ENCODE assay signal across 8 cellular contexts in genomic region chr1:154975409-154976205, GRCh38. TPM values are rescaled to one million over a fixed set of nuclear protein-coding genes. Genes with fewer than 3 reads are reported as not detected.
A peak's percentile ranks its signal among the peaks of the same experiment; 100 is the strongest.
DNase-seq lines count a peak whose midpoint lies in the region; ATAC-seq and TF ChIP-seq lines count a peak whose summit lies in the region.

No MANE protein-coding gene starts in this region.

- H3K36me3 ChIP-seq in KMS-11 (ENCODE audit: insufficient read depth) (peaks cover 18% of the 10 kb centered on the region; the same call in 1 of the 2 replicates), upper lobe of left lung (peaks cover 0 to 4% (median 2%) of the 10 kb centered on the region in 4 donors)

- in situ Hi-C loops in Caki2 (cut with HindIII; ENCODE audit: low pct_unique_long_range_greater_than_20kb, low sequenced_read_pairs) = no loop called here

- H3K4me1 Mint-ChIP-seq in activated CD4-positive, alpha-beta T cell treated with anti-CD3 and anti-CD28 coated beads, Interleukin-2, amount 10 ng/mL, durations not matched to agents 7 days and 5 days = peaks cover 38% of the 10 kb centered on the region
- peaks cover 23 to 28% of the 10 kb centered on the region in 2 donors for H3K4me1 Mint-ChIP-seq in natural killer cell treated with Interleukin-12 subunit alpha and Interleukin-12 subunit beta and Interleukin-15 and Interleukin-18, amount 100 ng/mL, for 72 hours (ENCODE audit: low read depth in 2 of 2)

- peak in 1 of 4 donors; percentile 24 for TF ChIP-seq POLR2A in upper lobe of left lung (IDR thresholded peaks at IDR 0.05)

- peak overlapping the region; percentile 76 for H3K9ac ChIP-seq in KMS-11

- peaks cover 53% of the 10 kb centered on the region for H3K4me1 ChIP-seq in KMS-11 (ENCODE audit: low read depth, poor library complexity, severe bottlenecking)
- peaks cover 24 to 39% (median 34%) of the 10 kb centered on the region in 4 donors for H3K4me1 ChIP-seq in upper lobe of left lung

- DNase-seq in Caki2 (ENCODE audit: low read depth) = peak; percentile 63
- peak; percentile 71 for DNase-seq in activated CD4-positive, alpha-beta T cell treated with anti-CD3 and anti-CD28 coated beads, Interleukin-2, amount 10 ng/mL, durations not matched to agents 7 days and 5 days
- DNase-seq in epithelial cell of prostate (ENCODE audit: low read depth, low spot score) = no peak
- peak; percentile 86 for DNase-seq in natural killer cell treated with Interleukin-12 subunit alpha and Interleukin-12 subunit beta and Interleukin-15 and Interleukin-18, amount 100 ng/mL, for 72 hours (ENCODE audit: low spot score)
- peak; percentile 64 to 89 for DNase-seq in upper lobe of left lung
- no peak for DNase-seq in NCI-H1436 (lab: John Stamatoyannopoulos, UW)

- TF ChIP-seq EP300 in upper lobe of left lung (IDR thresholded peaks at IDR 0.05) = no peak

- peak overlapping the region; percentile 77 for H3K27ac ChIP-seq in KMS-11
- H3K27ac ChIP-seq in epithelial cell of prostate = peak overlapping the region; percentile 100
- H3K27ac ChIP-seq in upper lobe of left lung = peak overlapping the region; percentile 97 to 99 (median 98)

- ATAC-seq in natural killer cell treated with Interleukin-12 subunit alpha and Interleukin-12 subunit beta and Interleukin-15 and Interleukin-18, amount 100 ng/mL, for 72 hours = peak; percentile 18 to 48
- no peak for ATAC-seq in upper lobe of left lung (ENCODE audit: low FRiP score in 2 of 2)
- no peak for ATAC-seq in GM18867 (IDR thresholded peaks at IDR 0.05; ENCODE audit: unreplicated experiment)

- no peaks in the 10 kb centered on the region for H3K9me3 Mint-ChIP-seq in activated CD4-positive, alpha-beta T cell treated with anti-CD3 and anti-CD28 coated beads, Interleukin-2, amount 10 ng/mL, durations not matched to agents 7 days and 5 days
- H3K9me3 Mint-ChIP-seq in natural killer cell treated with Interleukin-12 subunit alpha and Interleukin-12 subunit beta and Interleukin-15 and Interleukin-18, amount 100 ng/mL, for 72 hours = no peaks in the 10 kb centered on the region

- H3K27me3 ChIP-seq in KMS-11 (ENCODE audit: insufficient read depth, low read depth) = no peaks in the 10 kb centered on the region
- no peaks in the 10 kb centered on the region for H3K27me3 ChIP-seq in upper lobe of left lung

- H3K27me3 Mint-ChIP-seq in activated CD4-positive, alpha-beta T cell treated with anti-CD3 and anti-CD28 coated beads, Interleukin-2, amount 10 ng/mL, durations not matched to agents 7 days and 5 days = no peaks in the 10 kb centered on the region
- no peaks in the 10 kb centered on the region for H3K27me3 Mint-ChIP-seq in natural killer cell treated with Interleukin-12 subunit alpha and Interleukin-12 subunit beta and Interleukin-15 and Interleukin-18, amount 100 ng/mL, for 72 hours

- 0 to 1% methylated on average over 21 to 25 of the region's 25 CpGs for WGBS in upper lobe of left lung, 2 donors

- H3K4me2 ChIP-seq in KMS-11 = peak overlapping the region; percentile 89

- H2AFZ ChIP-seq in KMS-11 (ENCODE audit: low read depth) = peak overlapping the region; percentile 28; the same call in 1 of the 2 replicates

- no peak overlapping the region for H3K27ac Mint-ChIP-seq in activated CD4-positive, alpha-beta T cell treated with anti-CD3 and anti-CD28 coated beads, Interleukin-2, amount 10 ng/mL, durations not matched to agents 7 days and 5 days
- no peak overlapping the region for H3K27ac Mint-ChIP-seq in natural killer cell treated with Interleukin-12 subunit alpha and Interleukin-12 subunit beta and Interleukin-15 and Interleukin-18, amount 100 ng/mL, for 72 hours

- H3K4me3 Mint-ChIP-seq in activated CD4-positive, alpha-beta T cell treated with anti-CD3 and anti-CD28 coated beads, Interleukin-2, amount 10 ng/mL, durations not matched to agents 7 days and 5 days = no peak overlapping the region
- H3K4me3 Mint-ChIP-seq in natural killer cell treated with Interleukin-12 subunit alpha and Interleukin-12 subunit beta and Interleukin-15 and Interleukin-18, amount 100 ng/mL, for 72 hours = no peak overlapping the region

- peaks cover 36% of the 10 kb centered on the region for H3K36me3 Mint-ChIP-seq in activated CD4-positive, alpha-beta T cell treated with anti-CD3 and anti-CD28 coated beads, Interleukin-2, amount 10 ng/mL, durations not matched to agents 7 days and 5 days (ENCODE audit: low read depth)
- peaks cover 6% of the 10 kb centered on the region for H3K36me3 Mint-ChIP-seq in natural killer cell treated with Interleukin-12 subunit alpha and Interleukin-12 subunit beta and Interleukin-15 and Interleukin-18, amount 100 ng/mL, for 72 hours

- H3K79me2 ChIP-seq in KMS-11 (ENCODE audit: insufficient read depth, low read depth) = peaks cover 88% of the 10 kb centered on the region

- H3K4me3 ChIP-seq in KMS-11 (IDR thresholded peaks at IDR 0.05; ENCODE audit: insufficient read depth, low read depth, low read length) (peak overlapping the region; percentile 98), upper lobe of left lung (peak overlapping the region; percentile 48 to 74 (median 63))

- POLR2A ChIA-PET in activated CD4-positive, alpha-beta T cell treated with anti-CD3 and anti-CD28 coated beads, Interleukin-2, amount 10 ng/mL, durations not matched to agents 7 days and 5 days (lab: Charles Lee) = no interaction called here

- H3K9me3 ChIP-seq in upper lobe of left lung = no peaks in the 10 kb centered on the region

- CTCF ChIA-PET in activated CD4-positive, alpha-beta T cell treated with anti-CD3 and anti-CD28 coated beads, Interleukin-2, amount 10 ng/mL, durations not matched to agents 7 days and 5 days (lab: Charles Lee) = interaction anchor here (0.9 to 6.4 kb wide), 3 partner anchors 8 to 42 kb away, joined by 3 to 26 read pairs (median 3); partner anchors contain the start of gene FLAD1

- TF ChIP-seq CTCF in KMS-11 (conservative IDR thresholded peaks at IDR 0.05; ENCODE audit: low read depth, low read length) (no peak), upper lobe of left lung (IDR thresholded peaks at IDR 0.05) (no peak)

- no peaks in the 10 kb centered on the region for H4K20me1 ChIP-seq in KMS-11 (ENCODE audit: insufficient read depth)

RNA-seq across cellular contexts. Expression of gene CKS1B, which starts 1.1 kb away (rescaled TPM):
- 166 and 305 TPM in 2 replicates for total RNA-seq in Caki2 (2014; rRNA removed; shearing (Covaris generic); ENCODE audit: low replicate concordance)
- 100 to 1,000 TPM; 147 to 157 TPM for total RNA-seq in activated CD4-positive, alpha-beta T cell treated with anti-CD3 and anti-CD28 coated beads, Interleukin-2, amount 10 ng/mL, durations not matched to agents 7 days and 5 days
- 10 to 100 TPM; 52.4 to 72.9 TPM for total RNA-seq in natural killer cell treated with Interleukin-12 subunit alpha and Interleukin-12 subunit beta and Interleukin-15 and Interleukin-18, amount 100 ng/mL, for 72 hours
- 10 to 100 TPM in 5 of 6 donors, 1 to 10 TPM in 1; 9.9 to 31.1 (median 22.5) TPM for total RNA-seq in upper lobe of left lung

RNA-seq across cellular contexts. Expression of gene SHC1, which starts 5.1 kb away (rescaled TPM):
- 95.0 and 109 TPM in 2 replicates for total RNA-seq in Caki2 (2014; rRNA removed; shearing (Covaris generic); ENCODE audit: low replicate concordance)
- total RNA-seq in activated CD4-positive, alpha-beta T cell treated with anti-CD3 and anti-CD28 coated beads, Interleukin-2, amount 10 ng/mL, durations not matched to agents 7 days and 5 days = 100 to 1,000 TPM in 1 of 2 experiments, 10 to 100 TPM in 1; 75.1 to 104 TPM
- total RNA-seq in natural killer cell treated with Interleukin-12 subunit alpha and Interleukin-12 subunit beta and Interleukin-15 and Interleukin-18, amount 100 ng/mL, for 72 hours = 10 to 100 TPM; 72.3 to 72.7 TPM
- 100 to 1,000 TPM in 1 of 6 donors, 10 to 100 TPM in 5; 55.5 to 130 (median 69.1) TPM for total RNA-seq in upper lobe of left lung

RNA-seq across cellular contexts. Expression of gene FLAD1, which starts 7.5 kb away (rescaled TPM):
- 33.4 and 41.9 TPM in 2 replicates for total RNA-seq in Caki2 (2014; rRNA removed; shearing (Covaris generic); ENCODE audit: low replicate concordance)
- total RNA-seq in activated CD4-positive, alpha-beta T cell treated with anti-CD3 and anti-CD28 coated beads, Interleukin-2, amount 10 ng/mL, durations not matched to agents 7 days and 5 days = 10 to 100 TPM; 41.2 to 41.3 TPM
- total RNA-seq in natural killer cell treated with Interleukin-12 subunit alpha and Interleukin-12 subunit beta and Interleukin-15 and Interleukin-18, amount 100 ng/mL, for 72 hours = 10 to 100 TPM; 53.1 to 84.2 TPM
- total RNA-seq in upper lobe of left lung = 10 to 100 TPM; 15.6 to 62.9 (median 29.8) TPM

RNA-seq across cellular contexts. Expression of gene PYGO2, which starts 14.0 kb away (rescaled TPM):
- total RNA-seq in Caki2 (2014; rRNA removed; shearing (Covaris generic); ENCODE audit: low replicate concordance) = 18.4 and 22.2 TPM in 2 replicates
- 10 to 100 TPM; 50.0 to 50.2 TPM for total RNA-seq in activated CD4-positive, alpha-beta T cell treated with anti-CD3 and anti-CD28 coated beads, Interleukin-2, amount 10 ng/mL, durations not matched to agents 7 days and 5 days
- 10 to 100 TPM; 27.4 to 36.0 TPM for total RNA-seq in natural killer cell treated with Interleukin-12 subunit alpha and Interleukin-12 subunit beta and Interleukin-15 and Interleukin-18, amount 100 ng/mL, for 72 hours
- total RNA-seq in upper lobe of left lung = 10 to 100 TPM; 20.1 to 41.9 (median 27.5) TPM

RNA-seq across cellular contexts. Expression of gene LENEP, which starts 17.8 kb away (rescaled TPM):
- total RNA-seq in Caki2 (2014; rRNA removed; shearing (Covaris generic); ENCODE audit: low replicate concordance) = not detected in 2 replicates
- 1 to 10 TPM in 1 of 2 experiments, under 1 TPM in 1; 0.85 to 1.0 TPM for total RNA-seq in activated CD4-positive, alpha-beta T cell treated with anti-CD3 and anti-CD28 coated beads, Interleukin-2, amount 10 ng/mL, durations not matched to agents 7 days and 5 days
- total RNA-seq in natural killer cell treated with Interleukin-12 subunit alpha and Interleukin-12 subunit beta and Interleukin-15 and Interleukin-18, amount 100 ng/mL, for 72 hours = 1 to 10 TPM in 1 of 2 donors, under 1 TPM in 1; 0.48 to 4.3 TPM
- 1 to 10 TPM in 1 of 6 donors, under 1 TPM in 1, not detected in 4; 0.57 to 1.0 TPM for total RNA-seq in upper lobe of left lung

Comparison
In these comparisons a context has a peak if more than half of its experiments do, and no peak if none do; other contexts are left out.
1. DNase-seq: peak in Caki2 (single experiment), activated CD4-positive, alpha-beta T cell treated with anti-CD3 and anti-CD28 coated beads, Interleukin-2, amount 10 ng/mL, durations not matched to agents 7 days and 5 days (single experiment), natural killer cell treated with Interleukin-12 subunit alpha and Interleukin-12 subunit beta and Interleukin-15 and Interleukin-18, amount 100 ng/mL, for 72 hours (single experiment) and upper lobe of left lung (2 of 2); none in epithelial cell of prostate (single experiment) and NCI-H1436 (single experiment).
2. ATAC-seq: peak in natural killer cell treated with Interleukin-12 subunit alpha and Interleukin-12 subunit beta and Interleukin-15 and Interleukin-18, amount 100 ng/mL, for 72 hours (2 of 2); none in upper lobe of left lung (0 of 2) and GM18867 (single experiment).
3. Peak in every context shown above with its lines, with median percentiles within 50 percentile points of each other: H3K27ac ChIP-seq.